ENCODE assay signal across 1 cellular context in genomic region chr5:142833517-142834446, GRCh38.
TF ChIP-seq lines count a peak whose summit lies in the region.

No MANE protein-coding gene starts in this region.

TF ChIP-seq in HepG2, 621 proteins besides CTCF, POLR2A, EP300 and RAD21 (continued from another document and continues in another):
- TF ChIP-seq FOXP4 (CRISPR knock-in tag; IDR thresholded peaks at IDR 0.05) (peak; percentile 82), RARA (CRISPR knock-in tag; IDR thresholded peaks at IDR 0.05) (peak; percentile 87), ZNF574 (CRISPR knock-in tag; IDR thresholded peaks at IDR 0.05) (peak; percentile 72), ZNF503 (CRISPR knock-in tag; IDR thresholded peaks at IDR 0.05) (peak; percentile 90), ZNF781 (CRISPR knock-in tag; IDR thresholded peaks at IDR 0.05; ENCODE audit: borderline replicate concordance, not compliant biosample characterization) (no peak), YY1 (IDR thresholded peaks at IDR 0.05; ENCODE audit: insufficient read depth, insufficient replicate concordance, low read depth, low read length) (peak; percentile 37), SNAPC2 (CRISPR knock-in tag; IDR thresholded peaks at IDR 0.05) (no peak), PREB (CRISPR knock-in tag; IDR thresholded peaks at IDR 0.05) (no peak), TEAD3 (CRISPR knock-in tag; optimal IDR thresholded peaks at IDR 0.05; ENCODE audit: borderline replicate concordance) (peak; percentile 86), ZNF256 (CRISPR knock-in tag; conservative IDR thresholded peaks at IDR 0.05) (no peak), MLLT10 (CRISPR knock-in tag; IDR thresholded peaks at IDR 0.05) (no peak), ZBTB25 (CRISPR knock-in tag; IDR thresholded peaks at IDR 0.05) (no peak), ZHX1 (CRISPR knock-in tag; IDR thresholded peaks at IDR 0.05; ENCODE audit: low read depth) (no peak), KLF12 (CRISPR knock-in tag; IDR thresholded peaks at IDR 0.05; ENCODE audit: borderline replicate concordance) (peak; percentile 81; the same call in 1 of the 2 replicates), ZNF737 (CRISPR knock-in tag; IDR thresholded peaks at IDR 0.05; ENCODE audit: borderline replicate concordance) (no peak), CEBPB (IDR thresholded peaks at IDR 0.05; ENCODE audit: borderline replicate concordance, low read depth, low read length) (no peak), ZNF275 (CRISPR knock-in tag; IDR thresholded peaks at IDR 0.05; ENCODE audit: borderline replicate concordance) (no peak), MYC (CRISPR knock-in tag; IDR thresholded peaks at IDR 0.05; ENCODE audit: borderline replicate concordance) (no peak; the same call in 1 of the 2 replicates), TCF7L2 (IDR thresholded peaks at IDR 0.05; ENCODE audit: low read depth, low read length) (no peak), ARNT (IDR thresholded peaks at IDR 0.05) (no peak), SSRP1 (CRISPR knock-in tag; IDR thresholded peaks at IDR 0.05) (no peak), ZGPAT (CRISPR knock-in tag; IDR thresholded peaks at IDR 0.05) (peak; percentile 45; the same call in 1 of the 2 replicates), XRCC5 (optimal IDR thresholded peaks at IDR 0.05; ENCODE audit: low read length) (peak; percentile 75), ZNF691 (CRISPR knock-in tag; IDR thresholded peaks at IDR 0.05; ENCODE audit: borderline replicate concordance, low read depth) (no peak), PAF1 (CRISPR knock-in tag; IDR thresholded peaks at IDR 0.05) (no peak), ZNF12 (CRISPR knock-in tag; IDR thresholded peaks at IDR 0.05) (no peak), ZNF800 (CRISPR knock-in tag; IDR thresholded peaks at IDR 0.05) (no peak), ZNF431 (CRISPR knock-in tag; IDR thresholded peaks at IDR 0.05; ENCODE audit: borderline replicate concordance, low read depth) (no peak), U2AF2 (IDR thresholded peaks at IDR 0.05; ENCODE audit: low read depth, low read length) (no peak), PITX1 (CRISPR knock-in tag; IDR thresholded peaks at IDR 0.05) (peak; percentile 93), ZMYM4 (CRISPR knock-in tag; IDR thresholded peaks at IDR 0.05) (peak; percentile 84), ESRRA (CRISPR knock-in tag; IDR thresholded peaks at IDR 0.05; ENCODE audit: low read depth) (0 out of 2 replicates have a peak, but pooled peaks have one; percentile 57), ZNF564 (CRISPR knock-in tag; IDR thresholded peaks at IDR 0.05) (no peak), MBNL3 (CRISPR knock-in tag; conservative IDR thresholded peaks at IDR 0.05) (no peak), ZNF547 (CRISPR knock-in tag; IDR thresholded peaks at IDR 0.05) (no peak), TERF1 (CRISPR knock-in tag; IDR thresholded peaks at IDR 0.05) (no peak), BCL6 (CRISPR knock-in tag; IDR thresholded peaks at IDR 0.05) (peak; percentile 85), GTF2F1 (IDR thresholded peaks at IDR 0.05; ENCODE audit: low read length) (no peak), BORCS8-MEF2B (CRISPR knock-in tag; IDR thresholded peaks at IDR 0.05) (no peak), ELF3 (CRISPR knock-in tag; IDR thresholded peaks at IDR 0.05) (peak; percentile 67; the same call in 1 of the 2 replicates), MNT (IDR thresholded peaks at IDR 0.05) (no peak)
